In genomic region chr21:44793269-44794030, GRCh38 we compare ENCODE assay signal across 8 cellular contexts. TPM values are rescaled to one million over a fixed set of nuclear protein-coding genes. Genes with fewer than 3 reads are reported as not detected.
DNase-seq lines count a peak whose midpoint lies in the region; ATAC-seq and TF ChIP-seq lines count a peak whose summit lies in the region.

No MANE protein-coding gene starts in this region.

- CTCF ChIA-PET in activated CD4-positive, alpha-beta memory T cell treated with anti-CD3 and anti-CD28 coated beads, Interleukin-2, amount 10 ng/mL, durations not matched to agents 7 days and 5 days (lab: Charles Lee) = interaction anchor here (0.5 to 3.2 kb wide), 47 partner anchors 8 to 886 kb away, joined by 3 to 51 read pairs (median 4); partner anchors contain the start of genes KRTAP12-3, PTTG1IP and UBE2G2

- peak overlapping the region; percentile 50 for H3K27ac Mint-ChIP-seq in activated CD4-positive, alpha-beta memory T cell treated with anti-CD3 and anti-CD28 coated beads, Interleukin-2, amount 10 ng/mL, durations not matched to agents 7 days and 5 days

- H3K4me3 ChIP-seq in epithelial cell of esophagus (ENCODE audit: low read length) (no peak overlapping the region), upper lobe of right lung (no peak overlapping the region)

- no peaks in the 10 kb centered on the region for H3K27me3 ChIP-seq in upper lobe of right lung

- no peak overlapping the region for H3K27ac ChIP-seq in upper lobe of right lung

- H3K9me3 ChIP-seq in upper lobe of right lung = no peaks in the 10 kb centered on the region

- H3K4me1 ChIP-seq in upper lobe of right lung = peaks cover 8% of the 10 kb centered on the region

- peaks cover 35% of the 10 kb centered on the region for H3K36me3 Mint-ChIP-seq in activated CD4-positive, alpha-beta memory T cell treated with anti-CD3 and anti-CD28 coated beads, Interleukin-2, amount 10 ng/mL, durations not matched to agents 7 days and 5 days (ENCODE audit: low read depth)

- no peaks in the 10 kb centered on the region for H3K9me3 Mint-ChIP-seq in activated CD4-positive, alpha-beta memory T cell treated with anti-CD3 and anti-CD28 coated beads, Interleukin-2, amount 10 ng/mL, durations not matched to agents 7 days and 5 days

- intact Hi-C loops in upper lobe of right lung (cut with DNase I) = loop anchor here (2.0 kb wide), 1 partner anchor 283 kb away; no protein-coding TSS in a partner anchor

- TF ChIP-seq CTCF in epithelial cell of esophagus (IDR thresholded peaks at IDR 0.05; ENCODE audit: insufficient read depth, low read depth, low read length, missing control alignments) = peak; percentile 72
- peak; percentile 85 for TF ChIP-seq CTCF in upper lobe of right lung (IDR thresholded peaks at IDR 0.05)

- no peaks in the 10 kb centered on the region for H3K27me3 Mint-ChIP-seq in activated CD4-positive, alpha-beta memory T cell treated with anti-CD3 and anti-CD28 coated beads, Interleukin-2, amount 10 ng/mL, durations not matched to agents 7 days and 5 days

- ATAC-seq in HG03439 (IDR thresholded peaks at IDR 0.05; ENCODE audit: unreplicated experiment) (peak; percentile 70), upper lobe of right lung (peak; percentile 96), HG03039 (IDR thresholded peaks at IDR 0.05; ENCODE audit: unreplicated experiment) (no peak)

- DNase-seq in GM03348 (ENCODE audit: low spot score) = peak; percentile 87
- peak; percentile 10 for DNase-seq in NCI-H526 treated with DMSO at 0.1 percent for 48 hours (lab: John Stamatoyannopoulos, UW)
- DNase-seq in activated CD4-positive, alpha-beta memory T cell treated with anti-CD3 and anti-CD28 coated beads, Interleukin-2, amount 10 ng/mL, durations not matched to agents 7 days and 5 days = peak; percentile 59
- DNase-seq in epithelial cell of esophagus (ENCODE audit: low read depth) = peak; percentile 68
- peak; percentile 74 for DNase-seq in myocyte (ENCODE audit: low read depth)
- DNase-seq in upper lobe of right lung = no peak

- POLR2A ChIA-PET in activated CD4-positive, alpha-beta memory T cell treated with anti-CD3 and anti-CD28 coated beads, Interleukin-2, amount 10 ng/mL, durations not matched to agents 7 days and 5 days (lab: Charles Lee) = interaction anchor here (0.6 to 2.1 kb wide), 4 partner anchors 9 to 147 kb away, joined by 3 to 7 read pairs (median 4); partner anchors contain the start of gene SLX9

- H3K4me3 Mint-ChIP-seq in activated CD4-positive, alpha-beta memory T cell treated with anti-CD3 and anti-CD28 coated beads, Interleukin-2, amount 10 ng/mL, durations not matched to agents 7 days and 5 days = no peak overlapping the region

- H3K4me1 Mint-ChIP-seq in activated CD4-positive, alpha-beta memory T cell treated with anti-CD3 and anti-CD28 coated beads, Interleukin-2, amount 10 ng/mL, durations not matched to agents 7 days and 5 days = peaks cover 40% of the 10 kb centered on the region

- H3K36me3 ChIP-seq in upper lobe of right lung = peaks cover 13% of the 10 kb centered on the region

RNA-seq across cellular contexts. Expression of gene UBE2G2, which starts 8.2 kb away (rescaled TPM):
- total RNA-seq in activated CD4-positive, alpha-beta memory T cell treated with anti-CD3 and anti-CD28 coated beads, Interleukin-2, amount 10 ng/mL, durations not matched to agents 7 days and 5 days = 10 to 100 TPM; 70.7 to 74.0 TPM
- total RNA-seq in myocyte (98.0 and 99.8 TPM in 2 replicates), upper lobe of right lung (78.8 TPM)
- polyA plus RNA-seq in myocyte (2012) = 113 TPM

RNA-seq across cellular contexts. Expression of gene SUMO3, which starts 24.4 kb away (rescaled TPM):
- 10 to 100 TPM; 86.5 to 89.0 TPM for total RNA-seq in activated CD4-positive, alpha-beta memory T cell treated with anti-CD3 and anti-CD28 coated beads, Interleukin-2, amount 10 ng/mL, durations not matched to agents 7 days and 5 days
- total RNA-seq in myocyte (78.6 and 79.5 TPM in 2 replicates), upper lobe of right lung (85.0 TPM)
- polyA plus RNA-seq in myocyte (2012) = 123 TPM
